ENCODE assay signal across 22 cellular contexts in the genomic region with DNA sequence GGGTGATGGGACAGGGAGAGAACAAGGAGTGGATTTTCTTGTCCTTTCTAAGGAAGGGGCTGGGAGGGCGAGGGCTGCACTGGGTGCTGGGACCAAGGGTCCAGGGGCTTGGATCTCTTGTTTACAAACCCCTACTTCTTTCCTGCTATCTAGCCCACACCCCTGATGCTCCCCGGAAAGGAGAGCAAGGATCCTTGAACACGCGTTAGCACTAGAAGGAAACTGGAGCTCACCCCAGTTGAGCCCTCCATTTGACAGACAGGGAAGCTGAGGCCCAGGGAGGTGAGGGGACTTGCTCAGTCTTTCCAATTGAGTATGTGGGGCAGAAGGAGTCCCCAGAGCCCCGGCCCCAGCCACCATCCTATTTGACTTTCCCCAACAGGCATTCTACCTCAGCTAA.
"Had no signal": no experiment of that assay in that cellular context is flagged by ENCODE, and none has a peak within 500 bp of the region (broad histone marks: within the 10 kb centered on the region; RNA-seq: fewer than 3 reads in every experiment).

No MANE protein-coding gene starts in this region.

- ATAC-seq: mucosa of descending colon, sciatic nerve had no signal

- H3K9me3 ChIP-seq: colonic mucosa, esophagus muscularis mucosa, mucosa of descending colon, testis, uterus had no signal

- H3K9me3 Mint-ChIP-seq: activated CD4-positive, alpha-beta memory T cell treated with anti-CD3 and anti-CD28 coated beads for 36 hours; brain; central memory CD8-positive, alpha-beta T cell had no signal

- H3K27ac ChIP-seq: colonic mucosa, esophagus muscularis mucosa, testis, uterus had no signal

- H3K4me3 ChIP-seq: colonic mucosa, esophagus muscularis mucosa, mucosa of descending colon, testis, uterus had no signal

- DNase-seq: activated CD4-positive, alpha-beta memory T cell treated with anti-CD3 and anti-CD28 coated beads for 36 hours; activated CD4-positive, alpha-beta T cell treated with anti-CD3 and anti-CD28 coated beads for 4 hours; activated gamma-delta T cell; activated naive CD4-positive, alpha-beta T cell treated with anti-CD3 and anti-CD28 coated beads, Interleukin-2, amount 50 U/mL, for 16 hours; activated T-cell treated with anti-CD3 and anti-CD28 coated beads for 4 hours; colonic mucosa; glutamatergic neuron; hippocampal formation; mucosa of descending colon; nucleus accumbens; small intestine; stimulated activated CD4-positive, alpha-beta T cell treated with anti-CD3 and anti-CD28 coated beads, Interleukin-15, amount 100 ng/mL, for 24 hours; stimulated activated naive CD4-positive, alpha-beta T cell; T-helper 1 cell; T-helper 9 cell; testis; trophoblast cell; uterus had no signal

- H3K36me3 ChIP-seq: colonic mucosa, uterus had no signal

- H3K27me3 Mint-ChIP-seq: activated CD4-positive, alpha-beta memory T cell treated with anti-CD3 and anti-CD28 coated beads for 36 hours; central memory CD8-positive, alpha-beta T cell had no signal

- H3K4me3 Mint-ChIP-seq: activated CD4-positive, alpha-beta memory T cell treated with anti-CD3 and anti-CD28 coated beads for 36 hours; brain; central memory CD8-positive, alpha-beta T cell had no signal

- H3K27ac Mint-ChIP-seq: activated CD4-positive, alpha-beta memory T cell treated with anti-CD3 and anti-CD28 coated beads for 36 hours; brain had no signal

- H3K4me1 ChIP-seq: colonic mucosa, uterus had no signal

- H3K27me3 ChIP-seq: colonic mucosa, esophagus muscularis mucosa, testis, uterus had no signal

- H3K4me1 Mint-ChIP-seq: brain had no signal
